ENCODE assay signal across 32 cellular contexts in genomic region chr2:28721601-28722191, GRCh38.
"Had no signal": no experiment of that assay in that cellular context is flagged by ENCODE, and none has a peak within 500 bp of the region (broad histone marks: within the 10 kb centered on the region; RNA-seq: fewer than 3 reads in every experiment).

No MANE protein-coding gene starts in this region.

- H3K9me3 ChIP-seq: Peyer's patch had no signal

- ATAC-seq: activated naive CD8-positive, alpha-beta T cell treated with anti-CD3 and anti-CD28 coated beads, Interleukin-2, amount 50 U/mL, for 24 hours; activated T-cell treated with anti-CD3 and anti-CD28 coated beads, Interleukin-2, amount 50 U/mL, for 4 hours; PC-3; Right ventricle myocardium inferior had no signal

- DNase-seq: activated B cell treated with CpG ODN at 0.5 μM for 24 hours; activated CD4-positive, alpha-beta memory T cell treated with anti-CD3 and anti-CD28 coated beads for 36 hours; activated CD4-positive, alpha-beta T cell treated with anti-CD3 and anti-CD28 coated beads for 4 hours; activated CD4-positive, alpha-beta T cell treated with anti-CD3 and anti-CD28 coated beads, Interleukin-2, amount 50 U/mL, for 1 hour; activated CD4-positive, CD25-positive, alpha-beta regulatory T cell treated with anti-CD3 and anti-CD28 coated beads, Interleukin-2, amount 50 U/mL, for 72 hours; activated CD8-positive, alpha-beta memory T cell treated with anti-CD3 and anti-CD28 coated beads, Interleukin-2, amount 50 U/mL, for 4 hours; activated gamma-delta T cell treated with Interleukin-2 at 50 U/mL for 16 hours; activated naive CD4-positive, alpha-beta T cell treated with anti-CD3 and anti-CD28 coated beads for 36 hours; activated naive CD8-positive, alpha-beta T cell treated with anti-CD3 and anti-CD28 coated beads, Interleukin-2, amount 50 U/mL, for 24 hours; activated T-cell treated with anti-CD3 and anti-CD28 coated beads for 4 hours; activated T-cell treated with anti-CD3 and anti-CD28 coated beads, Interleukin-2, amount 50 U/mL, for 4 hours; amniotic stem cell; aorta; brain microvascular endothelial cell; NCI-H1092 treated with DMSO at 0.1 percent for 48 hours; NCI-H1417 treated with DMSO at 0.1 percent for 48 hours; NCI-H187 treated with DMSO at 0.1 percent for 48 hours; NCI-H2081; NCI-H226; NCI-H446 treated with DMSO at 0.1 percent for 48 hours; NCI-H524; NK-92 treated with Interleukin-12 subunit alpha and Interleukin-12 subunit beta, amount 100 ng/mL, for 24 hours; PC-3; Peyer's patch; SIG-M5; SW 1271; T-helper 1 cell; T-helper 2 cell; T-helper 9 cell had no signal

- H3K4me3 ChIP-seq: Peyer's patch had no signal

- H3K27ac ChIP-seq: brain microvascular endothelial cell, Peyer's patch, RWPE1, VCaP had no signal

- H3K27me3 ChIP-seq: brain microvascular endothelial cell, Peyer's patch had no signal

- H3K36me3 ChIP-seq: brain microvascular endothelial cell, Peyer's patch had no signal
